8 cellular contexts compared by ENCODE assay signal in genomic region chr7:94907420-94908203, GRCh38. TPM values are rescaled to one million over a fixed set of nuclear protein-coding genes. Genes with fewer than 3 reads are reported as not detected.
DNase-seq lines count a peak whose midpoint lies in the region; TF ChIP-seq lines count a peak whose summit lies in the region.

TSS of gene PPP1R9A (plus strand) at chr7:94907594. CDS start at chr7:94910114, 2,520 bp downstream.

- H3K27ac Mint-ChIP-seq in activated naive CD4-positive, alpha-beta T cell treated with anti-CD3 and anti-CD28 coated beads, Interleukin-2, amount 50 U/mL, for 24 hours: no peak within 1 kb of the TSS
- H3K27ac Mint-ChIP-seq in activated naive CD4-positive, alpha-beta T cell treated with anti-CD3 and anti-CD28 coated beads, Interleukin-2, amount 10 ng/mL, durations not matched to agents 7 days and 5 days: no peak within 1 kb of the TSS
- peak within 1 kb of the TSS; percentile 97 to 99 (median 99) for H3K27ac Mint-ChIP-seq in brain

- H3K4me1 Mint-ChIP-seq in activated naive CD4-positive, alpha-beta T cell treated with anti-CD3 and anti-CD28 coated beads, Interleukin-2, amount 50 U/mL, for 24 hours: peaks cover 4% of the 10 kb centered on the region
- H3K4me1 Mint-ChIP-seq in activated naive CD4-positive, alpha-beta T cell treated with anti-CD3 and anti-CD28 coated beads, Interleukin-2, amount 10 ng/mL, durations not matched to agents 7 days and 5 days: no peaks in the 10 kb centered on the region
- H3K4me1 Mint-ChIP-seq in brain: peaks cover 50% of the 10 kb centered on the region

- peaks cover 30% of the 10 kb centered on the region; the same call in 1 of the 2 replicates for H3K4me1 ChIP-seq in iPS-20b (ENCODE audit: insufficient read depth, low read length)

- peaks cover 26% of the 10 kb centered on the region for H3K27me3 Mint-ChIP-seq in activated naive CD4-positive, alpha-beta T cell treated with anti-CD3 and anti-CD28 coated beads, Interleukin-2, amount 50 U/mL, for 24 hours
- H3K27me3 Mint-ChIP-seq in activated naive CD4-positive, alpha-beta T cell treated with anti-CD3 and anti-CD28 coated beads, Interleukin-2, amount 10 ng/mL, durations not matched to agents 7 days and 5 days: peaks cover 35% of the 10 kb centered on the region
- peaks cover 11% of the 10 kb centered on the region for H3K27me3 Mint-ChIP-seq in brain

- H3K27me3 ChIP-seq in iPS-20b (ENCODE audit: insufficient read depth, low read length): no peaks in the 10 kb centered on the region

- H3K9me3 ChIP-seq in iPS-20b (ENCODE audit: insufficient read depth, low read depth, low read length): no peaks in the 10 kb centered on the region

- CTCF ChIA-PET in activated naive CD4-positive, alpha-beta T cell treated with anti-CD3 and anti-CD28 coated beads, Interleukin-2, amount 10 ng/mL, durations not matched to agents 7 days and 5 days (lab: Charles Lee): no interaction called here

- no peaks in the 10 kb centered on the region for H3K9me3 Mint-ChIP-seq in activated naive CD4-positive, alpha-beta T cell treated with anti-CD3 and anti-CD28 coated beads, Interleukin-2, amount 50 U/mL, for 24 hours
- no peaks in the 10 kb centered on the region for H3K9me3 Mint-ChIP-seq in activated naive CD4-positive, alpha-beta T cell treated with anti-CD3 and anti-CD28 coated beads, Interleukin-2, amount 10 ng/mL, durations not matched to agents 7 days and 5 days
- H3K9me3 Mint-ChIP-seq in brain: no peaks in the 10 kb centered on the region

- no peak for DNase-seq in activated naive CD4-positive, alpha-beta T cell treated with anti-CD3 and anti-CD28 coated beads, Interleukin-2, amount 10 ng/mL, durations not matched to agents 7 days and 5 days
- DNase-seq in NCI-H2196 (lab: John Stamatoyannopoulos, UW; ENCODE audit: unreplicated experiment) (peak; percentile 53), retinal pigment epithelial cell (ENCODE audit: low read depth) (peak; percentile 29), activated gamma-delta T cell treated with Interleukin-2 at 50 U/mL for 16 hours (no peak)
- DNase-seq in activated CD4-positive, alpha-beta T cell treated with anti-CD3 and anti-CD28 coated beads for 4 hours: no peak

- H3K4me3 Mint-ChIP-seq in activated naive CD4-positive, alpha-beta T cell treated with anti-CD3 and anti-CD28 coated beads, Interleukin-2, amount 50 U/mL, for 24 hours: peak within 1 kb of the TSS; percentile 47
- H3K4me3 Mint-ChIP-seq in activated naive CD4-positive, alpha-beta T cell treated with anti-CD3 and anti-CD28 coated beads, Interleukin-2, amount 10 ng/mL, durations not matched to agents 7 days and 5 days: no peak within 1 kb of the TSS
- H3K4me3 Mint-ChIP-seq in brain: peak within 1 kb of the TSS; percentile 90 to 96 (median 96)

- peak within 1 kb of the TSS; percentile 84 for H3K9ac ChIP-seq in iPS-20b (ENCODE audit: low read depth, low read length)

- no peaks in the 10 kb centered on the region for H3K36me3 ChIP-seq in iPS-20b (ENCODE audit: insufficient read depth, low read depth, low read length)

- peak within 1 kb of the TSS; percentile 75 for H3K4me3 ChIP-seq in iPS-20b (ENCODE audit: low read length)
- H3K4me3 ChIP-seq in retinal pigment epithelial cell (ENCODE audit: low read length): peak within 1 kb of the TSS; percentile 80

- TF ChIP-seq CTCF in brain (conservative IDR thresholded peaks at IDR 0.05) (peak; percentile 18 to 49), retinal pigment epithelial cell (conservative IDR thresholded peaks at IDR 0.05; ENCODE audit: low read depth, low read length) (peak; percentile 54)

- peak within 1 kb of the TSS; percentile 84 for H3K27ac ChIP-seq in iPS-20b (ENCODE audit: low read length)

- no peaks in the 10 kb centered on the region for H3K36me3 Mint-ChIP-seq in activated naive CD4-positive, alpha-beta T cell treated with anti-CD3 and anti-CD28 coated beads, Interleukin-2, amount 50 U/mL, for 24 hours
- H3K36me3 Mint-ChIP-seq in activated naive CD4-positive, alpha-beta T cell treated with anti-CD3 and anti-CD28 coated beads, Interleukin-2, amount 10 ng/mL, durations not matched to agents 7 days and 5 days: no peaks in the 10 kb centered on the region
- no peaks in the 10 kb centered on the region for H3K36me3 Mint-ChIP-seq in brain

RNA-seq across cellular contexts. Expression of gene PPP1R9A, which starts in this region (rescaled TPM):
- polyA plus RNA-seq in brain (ENCODE audit: insufficient read depth, low read depth, low replicate concordance): 3.8 TPM

Comparison
In these comparisons a context has a peak if more than half of its experiments do, and no peak if none do; other contexts are left out.
1. H3K27ac Mint-ChIP-seq: peak in brain (5 of 5); none in activated naive CD4-positive, alpha-beta T cell treated with anti-CD3 and anti-CD28 coated beads, Interleukin-2, amount 50 U/mL, for 24 hours (single experiment) and activated naive CD4-positive, alpha-beta T cell treated with anti-CD3 and anti-CD28 coated beads, Interleukin-2, amount 10 ng/mL, durations not matched to agents 7 days and 5 days (single experiment).
2. DNase-seq: peak in NCI-H2196 (single experiment) and retinal pigment epithelial cell (single experiment); none in activated naive CD4-positive, alpha-beta T cell treated with anti-CD3 and anti-CD28 coated beads, Interleukin-2, amount 10 ng/mL, durations not matched to agents 7 days and 5 days (single experiment), activated gamma-delta T cell treated with Interleukin-2 at 50 U/mL for 16 hours (single experiment) and activated CD4-positive, alpha-beta T cell treated with anti-CD3 and anti-CD28 coated beads for 4 hours (0 of 2).